11 cellular contexts compared by ENCODE assay signal in the genomic region with DNA sequence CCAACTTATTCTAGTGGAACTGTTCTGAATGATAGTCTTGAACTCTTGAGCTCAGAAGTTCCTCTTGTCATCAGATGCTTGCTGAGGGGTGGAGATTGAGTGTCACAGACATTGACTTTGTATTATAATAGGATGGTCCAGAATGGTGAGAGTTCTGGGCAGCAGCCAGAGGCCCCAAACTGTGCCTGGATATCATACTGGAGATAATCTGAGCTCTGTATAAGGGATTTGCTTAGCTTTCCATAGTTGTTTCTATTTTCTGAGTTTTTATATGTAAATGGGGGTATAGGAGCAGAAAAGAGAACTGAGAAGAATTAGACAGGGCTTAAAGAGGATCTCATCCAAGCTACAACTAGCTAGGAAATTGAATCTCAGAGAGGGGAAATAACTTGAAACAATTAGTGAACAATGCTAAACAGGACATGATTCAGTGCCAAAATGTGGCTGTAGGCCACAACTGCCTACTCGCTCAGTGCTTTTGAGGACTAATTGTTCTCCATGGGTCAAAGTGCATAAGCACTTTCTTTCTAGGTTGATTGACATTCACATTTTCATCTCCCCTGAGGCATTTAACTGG. TPM values are rescaled to one million over a fixed set of nuclear protein-coding genes. Genes with fewer than 3 reads are reported as not detected.
DNase-seq lines count a peak whose midpoint lies in the region; ATAC-seq, FAIRE-seq and TF ChIP-seq lines count a peak whose summit lies in the region.
"Had no signal": no experiment of that assay in that cellular context is flagged by ENCODE, and none has a peak within 500 bp of the region (broad histone marks: within the 10 kb centered on the region; RNA-seq: fewer than 3 reads in every experiment).

No MANE protein-coding gene starts in this region.

- dilution Hi-C loops in endothelial cell of umbilical vein (cut with MboI; ENCODE audit: extremely low pct_ligation_motif_present, low sequenced_read_pairs) = no loop called here

- H3K27me3 ChIP-seq in endothelial cell of umbilical vein (ENCODE audit: control insufficient read depth in 2 of 2, insufficient read depth in 2 of 2, low read length in 2 of 2) = no peaks in the 10 kb centered on the region
- H3K27me3 ChIP-seq in CD4-positive, alpha-beta memory T cell (ENCODE audit: insufficient read depth, low read length) = no peaks in the 10 kb centered on the region

- H3K9me3 ChIP-seq in endothelial cell of umbilical vein (replicated peaks; ENCODE audit: control insufficient read depth, insufficient read depth, low read length) = no peaks in the 10 kb centered on the region
- H3K9me3 ChIP-seq in CD4-positive, alpha-beta memory T cell (ENCODE audit: control insufficient read depth in 1 of 2, low read length in 2 of 2) = no peaks in the 10 kb centered on the region

- peak overlapping the region in 6 of 8 donors; percentile 7 to 64 (median 53) for H3K4me3 Mint-ChIP-seq in naive B cell
- H3K4me3 Mint-ChIP-seq in CD4-positive, alpha-beta memory T cell = no peak overlapping the region

- H3K9me3 Mint-ChIP-seq in naive B cell = no peaks in the 10 kb centered on the region
- H3K9me3 Mint-ChIP-seq in CD4-positive, alpha-beta memory T cell = no peaks in the 10 kb centered on the region

- no peaks in the 10 kb centered on the region for H3K36me3 Mint-ChIP-seq in naive B cell
- H3K36me3 Mint-ChIP-seq in CD4-positive, alpha-beta memory T cell = no peaks in the 10 kb centered on the region

- H2AFZ ChIP-seq in endothelial cell of umbilical vein (ENCODE audit: low read depth, low read length) = no peak overlapping the region

- H3K9me1 ChIP-seq in endothelial cell of umbilical vein (replicated peaks; ENCODE audit: control insufficient read depth, extremely low read depth, insufficient read depth, low read length) = no peaks in the 10 kb centered on the region

- POLR2A ChIA-PET in endothelial cell of umbilical vein (lab: Charles Lee) = no interaction called here
- POLR2A ChIA-PET in CD4-positive, alpha-beta memory T cell (lab: Charles Lee; ENCODE audit: partially characterized antibody) = interaction anchor here (1.2 kb wide), 1 partner anchor 10 kb away, joined by 6 read pairs; the partner anchor contains the start of gene LCLAT1

- peaks cover 25 to 53% (median 31%) of the 10 kb centered on the region in 3 donors for H3K4me1 Mint-ChIP-seq in naive B cell
- peaks cover 0 to 2% (median under 1%) of the 10 kb centered on the region in 4 donors for H3K4me1 Mint-ChIP-seq in CD4-positive, alpha-beta memory T cell

- DNase-seq in AG20443 (ENCODE audit: low spot score) = peak; percentile 20
- DNase-seq in NOMO-1 treated with DMSO at 0.1 percent for 48 hours (lab: John Stamatoyannopoulos, UW; ENCODE audit: unreplicated experiment) = peak; percentile 79
- peak; percentile 92 for DNase-seq in endothelial cell of umbilical vein (ENCODE audit: low read depth, low spot score)
- DNase-seq in naive B cell = peak; percentile 57
- no peak for DNase-seq in coronary artery (ENCODE audit: low spot score)
- no peak for DNase-seq in T-helper 1 cell
- no peak for DNase-seq in CD4-positive, alpha-beta memory T cell
- no peak for DNase-seq in stimulated activated naive CD4-positive, alpha-beta T cell treated with Interleukin-2 at 50 U/mL for 16 hours (lab: John Stamatoyannopoulos, UW)
- DNase-seq: activated T-cell treated with anti-CD3 and anti-CD28 coated beads, Interleukin-2, amount 50 U/mL, for 1 hour had no signal

- TF ChIP-seq POLR2A in endothelial cell of umbilical vein (IDR thresholded peaks at IDR 0.05; ENCODE audit: low read depth, low read length) = no peak

- H3K27me3 Mint-ChIP-seq in naive B cell = no peaks in the 10 kb centered on the region
- no peaks in the 10 kb centered on the region for H3K27me3 Mint-ChIP-seq in CD4-positive, alpha-beta memory T cell

- no TSS peak for BruUV-seq in endothelial cell of umbilical vein (replicated peaks; lab: Mats Ljungman, UMichigan)

- no peak overlapping the region for H3K9ac ChIP-seq in endothelial cell of umbilical vein (replicated peaks; ENCODE audit: extremely low read depth, insufficient read depth, low read length)

- H3K4me1 ChIP-seq in endothelial cell of umbilical vein (ENCODE audit: control insufficient read depth, extremely low read depth, insufficient read depth, low read length) = peaks cover 17% of the 10 kb centered on the region
- no peaks in the 10 kb centered on the region for H3K4me1 ChIP-seq in CD4-positive, alpha-beta memory T cell (ENCODE audit: insufficient read depth, low read length)

- H3K27ac ChIP-seq in endothelial cell of umbilical vein (ENCODE audit: insufficient read depth, low read depth, low read length) (peak overlapping the region; percentile 51), coronary artery (peak overlapping the region in 1 of 2 donors; percentile 36)
- no peak overlapping the region for H3K27ac ChIP-seq in CD4-positive, alpha-beta memory T cell (ENCODE audit: low read depth, low read length)
- H3K27ac ChIP-seq: RWPE1 had no signal

- no peaks in the 10 kb centered on the region for H3K36me3 ChIP-seq in endothelial cell of umbilical vein (ENCODE audit: control insufficient read depth in 2 of 2, extremely low read depth in 1 of 2, insufficient read depth in 2 of 2, low read length in 2 of 2)
- no peaks in the 10 kb centered on the region for H3K36me3 ChIP-seq in CD4-positive, alpha-beta memory T cell (ENCODE audit: insufficient read depth, low read length)

- intact Hi-C loops in endothelial cell of umbilical vein (cut with micrococcal nuclease) = loop anchor here (1.0 to 2.0 kb wide), 2 partner anchors 10 to 206 kb away; partner anchors contain the start of genes LBH and LCLAT1
- intact Hi-C loops in CD4-positive, alpha-beta memory T cell (cut with micrococcal nuclease) = no loop called here

- TF ChIP-seq CTCF in endothelial cell of umbilical vein (IDR thresholded peaks at IDR 0.05; ENCODE audit: extremely low read depth in 1 of 2, insufficient read depth in 1 of 2, low read depth in 1 of 2, low read length in 2 of 2) (no peak), coronary artery (IDR thresholded peaks at IDR 0.05) (no peak)

- CTCF ChIA-PET in endothelial cell of umbilical vein (lab: Charles Lee) = interaction anchor here (1.1 to 2.6 kb wide), 3 partner anchors 10 to 275 kb away, joined by 4 to 12 read pairs (median 5); partner anchors contain the start of gene LCLAT1
- CTCF ChIA-PET in CD4-positive, alpha-beta memory T cell (lab: Charles Lee; ENCODE audit: partially characterized antibody) = no interaction called here

- H3K27ac Mint-ChIP-seq in naive B cell = peak overlapping the region; percentile 82 to 95 (median 92)
- peak overlapping the region in 1 of 7 donors; percentile 2 for H3K27ac Mint-ChIP-seq in CD4-positive, alpha-beta memory T cell

- peak overlapping the region; percentile 38 for H3K4me2 ChIP-seq in endothelial cell of umbilical vein (ENCODE audit: insufficient read depth, low read length)

- H3K79me2 ChIP-seq in endothelial cell of umbilical vein (ENCODE audit: control insufficient read depth, insufficient read depth, low read length) = no peaks in the 10 kb centered on the region

- no peaks in the 10 kb centered on the region for H4K20me1 ChIP-seq in endothelial cell of umbilical vein (replicated peaks; ENCODE audit: control insufficient read depth, extremely low read depth, insufficient read depth, low read length)

- peak; percentile 87 to 88 for ATAC-seq in naive B cell (ENCODE audit: low read depth in 2 of 2)

- H3K4me3 ChIP-seq in endothelial cell of umbilical vein (replicated peaks in 1 of 3; ENCODE audit: insufficient read depth in 1 of 3, low read depth in 1 of 3, low read length in 3 of 3) (no peak overlapping the region), coronary artery (no peak overlapping the region)
- H3K4me3 ChIP-seq in CD4-positive, alpha-beta memory T cell (ENCODE audit: low read length in 2 of 2) = no peak overlapping the region

- FAIRE-seq in endothelial cell of umbilical vein (lab: Jason Lieb, UNC) = peak; percentile 95
- FAIRE-seq: urothelium cell line had no signal

TF ChIP-seq in endothelial cell of umbilical vein, 7 proteins besides CTCF, POLR2A, EP300 and RAD21:
- TF ChIP-seq MAX (IDR thresholded peaks at IDR 0.05; ENCODE audit: insufficient read depth, insufficient read length) = no peak
- peak; percentile 66 for TF ChIP-seq FOS (IDR thresholded peaks at IDR 0.05; ENCODE audit: borderline replicate concordance, insufficient read depth, low read length)
- TF ChIP-seq GATA2 (IDR thresholded peaks at IDR 0.05; ENCODE audit: insufficient read depth, insufficient read length, low read depth, low read length) = no peak
- TF ChIP-seq POLR2AphosphoS5 (IDR thresholded peaks at IDR 0.05; ENCODE audit: insufficient read depth, low read depth, low read length) = peak; percentile 59
- no peak for TF ChIP-seq MYC (IDR thresholded peaks at IDR 0.05; ENCODE audit: low read depth, low read length)
- peak; percentile 65 for TF ChIP-seq JUN (IDR thresholded peaks at IDR 0.05; ENCODE audit: borderline replicate concordance, insufficient read depth, insufficient read length, low read depth)
- TF ChIP-seq EZH2 (IDR thresholded peaks at IDR 0.05; ENCODE audit: borderline replicate concordance, low read depth, low read length, severe bottlenecking) = no peak

RNA-seq across cellular contexts. Expression of gene LCLAT1, which starts 10.1 kb away (rescaled TPM):
- total RNA-seq in endothelial cell of umbilical vein = 17.1 and 20.8 TPM in 2 replicates
- 4.4 and 6.1 TPM in 2 replicates for polyA plus RNA-seq in endothelial cell of umbilical vein
- polyA plus RNA-seq in endothelial cell of umbilical vein (2011; cell fraction: cytosol; rRNA removed) = 5.5 and 5.8 TPM in 2 replicates
- polyA plus RNA-seq in endothelial cell of umbilical vein (2011; cell fraction: nucleus; rRNA removed) = 6.3 and 7.5 TPM in 2 replicates
- 4.3 and 5.8 TPM in 2 replicates for polyA plus RNA-seq in endothelial cell of umbilical vein (2012)
- 30.5 and 32.1 TPM in 2 replicates for polyA minus RNA-seq in endothelial cell of umbilical vein
- 42.0 TPM for polyA minus RNA-seq in endothelial cell of umbilical vein (2011; cell fraction: cytosol; rRNA and poly(A)+ RNA removed)
- 15.1 and 21.2 TPM in 2 replicates for polyA minus RNA-seq in endothelial cell of umbilical vein (2011; cell fraction: nucleus; rRNA and poly(A)+ RNA removed)
- 10 to 100 TPM; 13.1 to 29.4 (median 19.4) TPM for polyA plus RNA-seq in naive B cell (ENCODE audit: low read depth in 6 of 6)
- total RNA-seq in CD4-positive, alpha-beta memory T cell = 10 to 100 TPM; 11.5 to 14.1 TPM
- 10 to 100 TPM in 1 of 2 donors, 1 to 10 TPM in 1; 6.1 to 24.9 TPM for polyA plus RNA-seq in CD4-positive, alpha-beta memory T cell

Comparison
In these comparisons a context has a peak if more than half of its experiments do, and no peak if none do; other contexts are left out.
1. DNase-seq: peak in AG20443 (single experiment), NOMO-1 treated with DMSO at 0.1 percent for 48 hours (single experiment), endothelial cell of umbilical vein (single experiment) and naive B cell (single experiment); none in coronary artery (single experiment), T-helper 1 cell (0 of 5), CD4-positive, alpha-beta memory T cell (0 of 5) and stimulated activated naive CD4-positive, alpha-beta T cell treated with Interleukin-2 at 50 U/mL for 16 hours (single experiment).
2. H3K4me3 Mint-ChIP-seq: peak in naive B cell (6 of 8); none in CD4-positive, alpha-beta memory T cell (0 of 8).